Comparison of ENCODE assay signal across 23 cellular contexts in the genomic region with DNA sequence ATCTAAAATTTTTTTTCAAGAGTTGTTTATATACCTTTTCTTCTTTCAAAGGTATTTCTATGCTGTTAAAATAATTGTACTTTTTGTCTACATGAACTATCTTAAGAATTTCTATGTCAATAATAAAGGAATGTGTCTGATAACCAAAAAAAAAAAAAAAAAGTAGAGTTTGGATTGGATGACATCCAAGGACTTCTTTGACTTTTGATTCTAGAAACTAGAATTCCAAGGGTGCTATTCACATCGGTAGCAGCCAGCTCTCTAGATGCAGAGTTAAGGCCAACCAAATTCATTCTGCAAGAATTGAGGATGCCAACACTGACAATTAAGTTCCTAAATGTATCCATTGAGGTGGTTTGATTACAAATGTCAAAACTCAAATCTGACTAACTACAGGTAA. TPM values are rescaled to one million over a fixed set of nuclear protein-coding genes. Genes with fewer than 3 reads are reported as not detected.
DNase-seq lines count a peak whose midpoint lies in the region; ATAC-seq, FAIRE-seq and TF ChIP-seq lines count a peak whose summit lies in the region.
"Had no signal": no experiment of that assay in that cellular context is flagged by ENCODE, and none has a peak within 500 bp of the region (broad histone marks: within the 10 kb centered on the region; RNA-seq: fewer than 3 reads in every experiment).

No MANE protein-coding gene starts in this region.

- H3K9me3 ChIP-seq in A549 (no peaks in the 10 kb centered on the region), kidney (ENCODE audit: control insufficient read depth in 1 of 2, low read length in 2 of 2) (no peaks in the 10 kb centered on the region)

- 0% methylated on average over 1 of the region's 1 CpG for WGBS in A549 (ENCODE audit: missing lambda C conversion rate)

- ATAC-seq in A549 (no peak), HG02678 (IDR thresholded peaks at IDR 0.05; ENCODE audit: unreplicated experiment) (no peak)
- ATAC-seq: Right ventricle myocardium inferior had no signal

- no peak for DNase-seq in A549 (ENCODE audit: low read depth in 1 of 2, low spot score in 1 of 2)
- peak; percentile 47 for DNase-seq in HS-5 (ENCODE audit: low read depth)
- DNase-seq in brain microvascular endothelial cell: peak; percentile 50
- DNase-seq in kidney: no peak
- DNase-seq in activated CD8-positive, alpha-beta memory T cell treated with anti-CD3 and anti-CD28 coated beads for 24 hours: no peak
- no peak for DNase-seq in cerebellar cortex (ENCODE audit: low spot score)
- no peak for DNase-seq in GM12892 (ENCODE audit: insufficient read length)
- DNase-seq: 8988T; activated CD4-positive, alpha-beta memory T cell treated with anti-CD3 and anti-CD28 coated beads, Interleukin-2, amount 10 ng/mL, durations not matched to agents 7 days and 5 days; activated naive CD4-positive, alpha-beta T cell treated with anti-CD3 and anti-CD28 coated beads for 36 hours; activated T-cell treated with anti-CD3 and anti-CD28 coated beads, Interleukin-2, amount 50 U/mL, for 24 hours; dermis blood vessel endothelial cell; glutamatergic neuron; MV-4-11; naive B cell; NCI-H1930; stimulated activated CD4-positive, alpha-beta T cell treated with anti-CD3 and anti-CD28 coated beads, Interleukin-4, amount 100 ng/mL, for 24 hours; WERI-Rb-1 had no signal

- in situ Hi-C loops in brain microvascular endothelial cell (cut with HindIII; ENCODE audit: low pct_ligation_motif_present, low sequenced_read_pairs): no loop called here

- no peak for TF ChIP-seq EP300 in A549 (IDR thresholded peaks at IDR 0.05)

- CTCF ChIA-PET in A549 (lab: Yijun Ruan, JAX): interaction anchor here (0.7 kb wide), 1 partner anchor 188 kb away, joined by 3 read pairs; no protein-coding TSS in a partner anchor

- peak overlapping the region; percentile 34; the same call in 2 of the 3 replicates for H3K4me2 ChIP-seq in A549
- H3K4me2 ChIP-seq: smooth muscle cell had no signal

- H3K36me3 ChIP-seq in brain microvascular endothelial cell (replicated peaks) (no peaks in the 10 kb centered on the region), kidney (ENCODE audit: control insufficient read depth in 1 of 2, insufficient read depth in 2 of 2, low read length in 2 of 2) (no peaks in the 10 kb centered on the region)
- H3K36me3 ChIP-seq: WERI-Rb-1 had no signal

- H3K4me1 ChIP-seq in A549 (peaks cover 16% of the 10 kb centered on the region; the same call in 1 of the 3 replicates), kidney (ENCODE audit: control insufficient read depth in 1 of 2, insufficient read depth in 1 of 2, low read depth in 1 of 2, low read length in 2 of 2) (no peaks in the 10 kb centered on the region)

- POLR2A ChIA-PET in A549 (lab: Yijun Ruan, JAX): no interaction called here

- H3K27ac ChIP-seq in A549 (no peak overlapping the region), brain microvascular endothelial cell (no peak overlapping the region), kidney (ENCODE audit: low read depth in 2 of 2, low read length in 2 of 2) (no peak overlapping the region)
- H3K27ac ChIP-seq: WERI-Rb-1 had no signal

- no peak overlapping the region for H3K9ac ChIP-seq in kidney (ENCODE audit: low read length in 2 of 2)

- intact Hi-C loops in kidney (cut with DNase I): no loop called here

- no peak for TF ChIP-seq POLR2A in A549 (IDR thresholded peaks at IDR 0.05; ENCODE audit: low read length)
- no peak for TF ChIP-seq POLR2A in GM12892 (IDR thresholded peaks at IDR 0.05; ENCODE audit: low read depth, low read length)

- no peak for TF ChIP-seq CTCF in A549 (IDR thresholded peaks at IDR 0.05)
- TF ChIP-seq CTCF in brain microvascular endothelial cell (IDR thresholded peaks at IDR 0.05; ENCODE audit: low read depth, low read length, missing control alignments): no peak
- TF ChIP-seq CTCF in kidney (IDR thresholded peaks at IDR 0.05; ENCODE audit: borderline replicate concordance, extremely low read depth, insufficient read depth): no peak

- H3K4me3 ChIP-seq in A549 (no peak overlapping the region), brain microvascular endothelial cell (ENCODE audit: low read depth, low read length) (no peak overlapping the region), kidney (ENCODE audit: low read length in 2 of 2) (no peak overlapping the region)
- H3K4me3 ChIP-seq: smooth muscle cell had no signal

- FAIRE-seq in A549 (lab: Jason Lieb, UNC) (no peak), kidney (lab: Jason Lieb, UNC) (peak; percentile 74), GM12892 (lab: Jason Lieb, UNC) (no peak)
- FAIRE-seq: GM19239, H54 had no signal

- no peak for TF ChIP-seq RAD21 in A549 (conservative IDR thresholded peaks at IDR 0.05 in 1 of 2, IDR thresholded peaks at IDR 0.05 in 1 of 2)

- no peaks in the 10 kb centered on the region for H3K27me3 ChIP-seq in brain microvascular endothelial cell (replicated peaks)

TF ChIP-seq in A549, 52 proteins besides CTCF, POLR2A, EP300 and RAD21:
- TF ChIP-seq JUN (IDR thresholded peaks at IDR 0.05) (no peak), RNF2 (IDR thresholded peaks at IDR 0.05; ENCODE audit: borderline replicate concordance, low read depth) (no peak), NFE2L2 (conservative IDR thresholded peaks at IDR 0.05; ENCODE audit: low read length) (no peak), ZNF302 (CRISPR knock-in tag; IDR thresholded peaks at IDR 0.05) (no peak), RFX5 (IDR thresholded peaks at IDR 0.05) (no peak), SREBF2 (IDR thresholded peaks at IDR 0.05) (no peak), ESRRA (IDR thresholded peaks at IDR 0.05; ENCODE audit: borderline replicate concordance, low read length) (no peak), MAZ (IDR thresholded peaks at IDR 0.05; ENCODE audit: borderline replicate concordance, low read depth, low read length) (no peak), SMC3 (IDR thresholded peaks at IDR 0.05) (no peak), TP53 (CRISPR knock-in tag; IDR thresholded peaks at IDR 0.05) (no peak), HEYL (CRISPR knock-in tag; IDR thresholded peaks at IDR 0.05) (no peak), FOXS1 (CRISPR knock-in tag; IDR thresholded peaks at IDR 0.05) (no peak), HDAC2 (IDR thresholded peaks at IDR 0.05) (no peak), EHF (CRISPR knock-in tag; IDR thresholded peaks at IDR 0.05) (no peak), TFCP2L1 (CRISPR knock-in tag; IDR thresholded peaks at IDR 0.05) (no peak)
- TF ChIP-seq, protein P1, sequence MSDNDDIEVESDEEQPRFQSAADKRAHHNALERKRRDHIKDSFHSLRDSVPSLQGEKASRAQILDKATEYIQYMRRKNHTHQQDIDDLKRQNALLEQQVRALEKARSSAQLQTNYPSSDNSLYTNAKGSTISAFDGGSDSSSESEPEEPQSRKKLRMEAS (IDR thresholded peaks at IDR 0.05): no peak
- TF ChIP-seq, protein P2, sequence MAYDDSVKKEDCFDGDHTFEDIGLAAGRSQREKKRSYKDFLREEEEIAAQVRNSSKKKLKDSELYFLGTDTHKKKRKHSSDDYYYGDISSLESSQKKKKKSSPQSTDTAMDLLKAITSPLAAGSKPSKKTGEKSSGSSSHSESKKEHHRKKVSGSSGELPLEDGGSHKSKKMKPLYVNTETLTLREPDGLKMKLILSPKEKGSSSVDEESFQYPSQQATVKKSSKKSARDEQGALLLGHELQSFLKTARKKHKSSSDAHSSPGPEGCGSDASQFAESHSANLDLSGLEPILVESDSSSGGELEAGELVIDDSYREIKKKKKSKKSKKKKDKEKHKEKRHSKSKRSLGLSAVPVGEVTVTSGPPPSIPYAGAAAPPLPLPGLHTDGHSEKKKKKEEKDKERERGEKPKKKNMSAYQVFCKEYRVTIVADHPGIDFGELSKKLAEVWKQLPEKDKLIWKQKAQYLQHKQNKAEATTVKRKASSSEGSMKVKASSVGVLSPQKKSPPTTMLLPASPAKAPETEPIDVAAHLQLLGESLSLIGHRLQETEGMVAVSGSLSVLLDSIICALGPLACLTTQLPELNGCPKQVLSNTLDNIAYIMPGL (CRISPR knock-in tag; IDR thresholded peaks at IDR 0.05; ENCODE audit: borderline replicate concordance): no peak

RNA-seq across cellular contexts. Expression of a gene that starts 42.0 kb away (rescaled TPM):
- polyA plus RNA-seq in A549 (2011; rRNA removed): 3.4 and 5.3 TPM in 2 replicates
- polyA plus RNA-seq in A549 (2012; cell fraction: cytosol; rRNA removed): 0.24 and 0.26 TPM in 2 replicates
- polyA plus RNA-seq in A549 (2012; cell fraction: nucleus; rRNA removed): 0.10 and 0.32 TPM in 2 replicates
- polyA plus RNA-seq in A549 (2017; fragmentation: RNase III; extraction: RNeasy Plus Mini Kit Qiagen cat#74134 plus additional on column Dnase treatment): 0.87 to 1.0 TPM (median 0.96 TPM) in 3 replicates
- 0.92 and 2.1 TPM in 2 replicates for polyA minus RNA-seq in A549 (2011; rRNA and poly(A)+ RNA removed)
- total RNA-seq in kidney: 1.4 TPM
- 0.54 TPM for polyA plus RNA-seq in kidney (ENCODE audit: insufficient read depth, low read depth, low replicate concordance)
- polyA plus RNA-seq in GM12892 (2012; ENCODE audit: missing spikeins): 0.25 TPM
- polyA plus RNA-seq: smooth muscle cell had no signal

Comparison
In these comparisons a context has a peak if more than half of its experiments do, and no peak if none do; other contexts are left out.
1. DNase-seq: peak in HS-5 (single experiment) and brain microvascular endothelial cell (single experiment); none in A549 (0 of 2), kidney (single experiment), activated CD8-positive, alpha-beta memory T cell treated with anti-CD3 and anti-CD28 coated beads for 24 hours (single experiment), cerebellar cortex (single experiment) and GM12892 (single experiment).